Comparison of ENCODE assay signal across 1 cellular context in genomic region chr15:56719774-56720555, GRCh38.
TF ChIP-seq lines count a peak whose summit lies in the region.

No MANE protein-coding gene starts in this region.

TF ChIP-seq in K562, 482 proteins besides CTCF, POLR2A, EP300 and RAD21 (continued from another document):
- TF ChIP-seq ZBTB40 (IDR thresholded peaks at IDR 0.05) (peak; percentile 69), ZBTB40 (CRISPR knock-in tag; IDR thresholded peaks at IDR 0.05) (no peak), CHD1 (IDR thresholded peaks at IDR 0.05; ENCODE audit: low read length) (no peak)
